9 cellular contexts compared by ENCODE assay signal in genomic region chr4:12471193-12471592, GRCh38.
"Had no signal": no experiment of that assay in that cellular context is flagged by ENCODE, and none has a peak within 500 bp of the region (broad histone marks: within the 10 kb centered on the region; RNA-seq: fewer than 3 reads in every experiment).

No MANE protein-coding gene starts in this region.

- H3K9ac ChIP-seq: GM23248 had no signal

- H3K27me3 Mint-ChIP-seq: IgD-negative memory B cell had no signal

- H3K4me3 ChIP-seq: GM23248, HAP-1 had no signal

- DNase-seq: GM23248, GOT3, H7, HFFc6 had no signal

- H3K4me1 ChIP-seq: HAP-1 had no signal

- H3K27ac ChIP-seq: GM23248, HL-60 had no signal

- ATAC-seq: HCT116, HepG2 had no signal

- H2AFZ ChIP-seq: GM23248 had no signal

- H3K36me3 Mint-ChIP-seq: IgD-negative memory B cell had no signal

- H3K36me3 ChIP-seq: HAP-1 had no signal

- H3K9me3 ChIP-seq: HAP-1 had no signal

- H3K4me1 Mint-ChIP-seq: IgD-negative memory B cell had no signal

- H3K4me3 Mint-ChIP-seq: HFFc6, IgD-negative memory B cell had no signal

- H3K27ac Mint-ChIP-seq: HFFc6, IgD-negative memory B cell had no signal
